8 cellular contexts compared by ENCODE assay signal in the genomic region with DNA sequence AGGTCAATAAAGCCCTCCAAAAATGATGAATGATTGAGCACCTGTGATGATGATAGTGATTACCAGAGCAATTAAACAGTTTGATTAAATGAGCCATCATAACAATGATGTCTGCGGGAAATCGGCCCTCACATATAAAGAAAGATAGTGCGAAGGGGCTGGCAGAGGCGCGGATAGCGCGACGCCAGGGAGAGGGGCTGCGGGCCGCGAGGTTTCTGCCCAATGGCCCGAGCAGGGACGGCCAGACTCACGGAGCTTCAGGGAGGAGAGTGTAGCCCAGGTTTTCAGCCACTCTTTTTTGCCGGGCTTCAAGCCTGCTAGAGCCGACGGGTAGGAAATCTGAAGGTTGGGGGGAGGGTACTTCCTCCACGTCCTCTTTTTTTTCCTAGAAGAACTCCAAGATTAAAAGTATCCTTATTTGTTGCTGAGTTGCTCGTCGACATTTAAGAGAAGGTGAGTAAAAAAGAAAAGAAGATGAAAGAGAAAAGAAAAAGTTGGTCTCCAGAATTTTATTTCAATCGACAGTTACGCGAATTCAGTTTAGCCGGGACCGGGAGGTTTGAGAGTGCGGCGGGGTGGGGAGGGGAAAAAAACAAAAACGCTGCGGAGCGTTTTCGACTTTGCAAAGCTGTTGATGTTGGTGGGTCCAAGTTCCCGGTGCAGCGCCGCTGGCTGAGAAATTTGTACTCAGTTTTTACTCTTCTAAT. TPM values are rescaled to one million over a fixed set of nuclear protein-coding genes. Genes with fewer than 3 reads are reported as not detected.
DNase-seq lines count a peak whose midpoint lies in the region; ATAC-seq and TF ChIP-seq lines count a peak whose summit lies in the region.

No MANE protein-coding gene starts in this region.

- peaks cover 5% of the 10 kb centered on the region for H3K9me3 Mint-ChIP-seq in activated naive CD8-positive, alpha-beta T cell (ENCODE audit: low read depth)
- H3K9me3 Mint-ChIP-seq in activated naive CD8-positive, alpha-beta T cell treated with anti-CD3 and anti-CD28 coated beads for 36 hours, result peaks cover 4% of the 10 kb centered on the region

- TF ChIP-seq POLR2A in thyroid gland (IDR thresholded peaks at IDR 0.05), result no peak

- H3K27me3 Mint-ChIP-seq in activated naive CD8-positive, alpha-beta T cell, result peaks cover 50% of the 10 kb centered on the region
- H3K27me3 Mint-ChIP-seq in activated naive CD8-positive, alpha-beta T cell treated with anti-CD3 and anti-CD28 coated beads for 36 hours, result peaks cover 100% of the 10 kb centered on the region

- peaks cover 43% of the 10 kb centered on the region for H3K4me1 Mint-ChIP-seq in activated naive CD8-positive, alpha-beta T cell (ENCODE audit: low read depth)
- H3K4me1 Mint-ChIP-seq in activated naive CD8-positive, alpha-beta T cell treated with anti-CD3 and anti-CD28 coated beads for 36 hours, result peaks cover 32% of the 10 kb centered on the region

- no peak overlapping the region for H3K27ac Mint-ChIP-seq in activated naive CD8-positive, alpha-beta T cell
- H3K27ac Mint-ChIP-seq in activated naive CD8-positive, alpha-beta T cell treated with anti-CD3 and anti-CD28 coated beads for 36 hours, result no peak overlapping the region

- H3K36me3 Mint-ChIP-seq in activated naive CD8-positive, alpha-beta T cell, result peaks cover 4% of the 10 kb centered on the region
- H3K36me3 Mint-ChIP-seq in activated naive CD8-positive, alpha-beta T cell treated with anti-CD3 and anti-CD28 coated beads for 36 hours, result peaks cover 12% of the 10 kb centered on the region

- WGBS in thyroid gland, 2 donors, result 9 to 13% methylated on average over 34 of the region's 34 CpGs

- DNase-seq in activated naive CD8-positive, alpha-beta T cell treated with anti-CD3 and anti-CD28 coated beads for 36 hours, result no peak
- DNase-seq in islet precursor cell (peak; percentile 69), thyroid gland (no peak), foreskin keratinocyte (no peak)
- no peak for DNase-seq in activated naive CD4-positive, alpha-beta T cell (lab: John Stamatoyannopoulos, UW)

- H3K27ac ChIP-seq in thyroid gland, result peak overlapping the region in 2 of 3 donors; percentile 83 to 92
- no peak overlapping the region for H3K27ac ChIP-seq in foreskin keratinocyte

- ATAC-seq in GM21367 (IDR thresholded peaks at IDR 0.05; ENCODE audit: unreplicated experiment) (no peak), foreskin keratinocyte (no peak)

- intact Hi-C loops in thyroid gland (cut with DNase I), result no loop called here

- H3K36me3 ChIP-seq in thyroid gland, result no peaks in the 10 kb centered on the region

- TF ChIP-seq CTCF in WI38 (IDR thresholded peaks at IDR 0.05; ENCODE audit: low read depth, low read length) (no peak), thyroid gland (IDR thresholded peaks at IDR 0.05) (no peak), foreskin keratinocyte (conservative IDR thresholded peaks at IDR 0.05) (no peak)

- H3K4me3 ChIP-seq in WI38 (ENCODE audit: low read depth, low read length) (peak overlapping the region; percentile 91), thyroid gland (replicated peaks in 1 of 3) (peak overlapping the region in 2 of 3 donors; percentile 12 to 55)

- H3K9me3 ChIP-seq in thyroid gland, result no peaks in the 10 kb centered on the region

- H3K4me1 ChIP-seq in thyroid gland (peaks cover 5 to 9% of the 10 kb centered on the region in 2 donors), foreskin keratinocyte (no peaks in the 10 kb centered on the region)

- H3K27me3 ChIP-seq in thyroid gland (peaks cover 19% of the 10 kb centered on the region), foreskin keratinocyte (peaks cover 55% of the 10 kb centered on the region)

- peak overlapping the region; percentile 62 for H3K4me3 Mint-ChIP-seq in activated naive CD8-positive, alpha-beta T cell
- no peak overlapping the region for H3K4me3 Mint-ChIP-seq in activated naive CD8-positive, alpha-beta T cell treated with anti-CD3 and anti-CD28 coated beads for 36 hours

RNA-seq across cellular contexts. Expression of a gene that starts 2.1 kb away (rescaled TPM):
- total RNA-seq in activated naive CD8-positive, alpha-beta T cell treated with anti-CD3 and anti-CD28 coated beads for 36 hours, result not detected
- total RNA-seq in thyroid gland, result 10 to 100 TPM; 14.8 to 28.4 (median 20.4) TPM
- 12.6 and 14.9 TPM in 2 replicates for total RNA-seq in foreskin keratinocyte
- 3.8 and 5.5 TPM in 2 replicates for polyA plus RNA-seq in foreskin keratinocyte

Comparison
In these comparisons a context has a peak if more than half of its experiments do, and no peak if none do; other contexts are left out.
1. RNA of a gene that starts 2.1 kb away (total RNA-seq): 14.8 to 28.4 TPM in thyroid gland and 12.6 to 14.9 TPM in foreskin keratinocyte; not detected in activated naive CD8-positive, alpha-beta T cell treated with anti-CD3 and anti-CD28 coated beads for 36 hours; every median in the first group is over 10 times any median in the second.